In the genomic region with DNA sequence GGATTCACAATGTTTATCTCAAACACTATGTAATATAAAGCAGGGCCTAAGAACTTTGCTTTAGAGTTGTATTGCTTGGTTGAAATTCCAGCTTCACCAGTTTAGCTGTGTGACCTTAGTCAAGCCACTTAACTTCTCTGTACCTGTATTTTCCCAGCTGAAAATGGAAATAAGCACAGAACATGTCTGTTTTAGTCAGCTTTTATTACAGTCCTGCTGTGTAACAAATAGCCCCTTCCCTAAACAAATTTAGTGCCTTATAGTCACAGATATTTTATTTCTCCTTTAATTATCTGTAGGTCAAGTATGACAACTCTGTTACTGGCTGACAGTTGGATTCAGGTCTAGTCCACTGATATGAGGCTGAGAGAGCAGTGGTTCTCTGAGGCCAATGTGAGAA, we compare ENCODE assay signal across 31 cellular contexts.
"Had no signal": no experiment of that assay in that cellular context is flagged by ENCODE, and none has a peak within 500 bp of the region (broad histone marks: within the 10 kb centered on the region; RNA-seq: fewer than 3 reads in every experiment).

No MANE protein-coding gene starts in this region.

- H3K4me3 Mint-ChIP-seq: natural killer cell; nephron; neural progenitor cell; stimulated activated memory B cell treated with anti-CD40 and anti-IgM and Interleukin-4, amounts not matched to agents 10 μg/mL and 1 μg/mL and 100 μg/mL, for 72 hours; stimulated activated naive CD8-positive, alpha-beta T cell treated with anti-CD3 and anti-CD28 coated beads, Interleukin-15, amount 100 ng/mL, for 72 hours; type B pancreatic cell had no signal

- H3K36me3 Mint-ChIP-seq: natural killer cell; neural progenitor cell; stimulated activated memory B cell treated with anti-CD40 and anti-IgM and Interleukin-4, amounts not matched to agents 10 μg/mL and 1 μg/mL and 100 μg/mL, for 72 hours; type B pancreatic cell had no signal

- H3K4me2 ChIP-seq: neural progenitor cell, smooth muscle cell had no signal

- DNase-seq: natural killer cell; occipital lobe; ovary; posterior cingulate gyrus; psoas muscle; right cardiac atrium; spleen; stimulated activated CD4-positive, alpha-beta T cell treated with anti-CD3 and anti-CD28 coated beads, Interleukin-12 subunit alpha, Interleukin-12 subunit beta, amount 100 ng/mL, for 4 hours; stimulated activated CD4-positive, alpha-beta T cell treated with anti-CD3 and anti-CD28 coated beads, Interleukin-1b, Interleukin-23, amount 100 ng/mL, for 48 hours; stimulated activated CD4-positive, alpha-beta T cell treated with anti-CD3 and anti-CD28 coated beads, Interleukin-4, amount 100 ng/mL, for 1 hour; stimulated activated CD4-positive, alpha-beta T cell treated with anti-CD3 and anti-CD28 coated beads, Interleukin-4, amount 100 ng/mL, for 4 hours; stimulated activated CD8-positive, alpha-beta memory T cell treated with anti-CD3 and anti-CD28 coated beads, Interleukin-4, amount 100 ng/mL, for 48 hours; stimulated activated naive CD4-positive, alpha-beta T cell; stimulated activated naive CD8-positive, alpha-beta T cell treated with anti-CD3 and anti-CD28 coated beads, Interleukin-15, amount 100 ng/mL, for 72 hours; stimulated activated naive CD8-positive, alpha-beta T cell treated with anti-CD3 and anti-CD28 coated beads, Interleukin-15, Interleukin-2, amounts not matched to agents 100 U/mL and 50 U/mL, for 24 hours; substantia nigra; testis; tibial artery; transverse colon; upper lobe of right lung; uterus had no signal

- H3K27ac Mint-ChIP-seq: natural killer cell; nephron; neural progenitor cell; progenitor cell of endocrine pancreas; stimulated activated memory B cell treated with anti-CD40 and anti-IgM and Interleukin-4, amounts not matched to agents 10 μg/mL and 1 μg/mL and 100 μg/mL, for 72 hours; stimulated activated naive CD8-positive, alpha-beta T cell treated with anti-CD3 and anti-CD28 coated beads, Interleukin-15, amount 100 ng/mL, for 72 hours; type B pancreatic cell had no signal

- H3K4me3 ChIP-seq: neural progenitor cell, ovary, psoas muscle, skin epidermis, smooth muscle cell, spleen, suprapubic skin, testis, tibial artery, transverse colon, upper lobe of right lung, uterus had no signal

- H3K27ac ChIP-seq: neural progenitor cell, ovary, parathyroid adenoma, psoas muscle, skin epidermis, spleen, suprapubic skin, testis, tibial artery, transverse colon, upper lobe of right lung, uterus had no signal

- ATAC-seq: natural killer cell; psoas muscle; right cardiac atrium; sciatic nerve; stimulated activated memory B cell treated with anti-CD40 and anti-IgM and Interleukin-4, amounts not matched to agents 10 μg/mL and 1 μg/mL and 100 μg/mL, for 72 hours; stimulated activated naive CD8-positive, alpha-beta T cell treated with anti-CD3 and anti-CD28 coated beads, Interleukin-15, amount 100 ng/mL, for 72 hours; stimulated activated naive CD8-positive, alpha-beta T cell treated with anti-CD3 and anti-CD28 coated beads, Interleukin-15, Interleukin-2, amounts not matched to agents 100 U/mL and 50 U/mL, for 24 hours; upper lobe of right lung had no signal

- H3K9me3 ChIP-seq: ovary, psoas muscle, suprapubic skin, testis, tibial artery, transverse colon, upper lobe of right lung, uterus had no signal

- H3K4me1 Mint-ChIP-seq: natural killer cell; nephron; neural progenitor cell; stimulated activated memory B cell treated with anti-CD40 and anti-IgM and Interleukin-4, amounts not matched to agents 10 μg/mL and 1 μg/mL and 100 μg/mL, for 72 hours; stimulated activated naive CD8-positive, alpha-beta T cell treated with anti-CD3 and anti-CD28 coated beads, Interleukin-15, amount 100 ng/mL, for 72 hours had no signal

- H3K4me1 ChIP-seq: neural progenitor cell, parathyroid adenoma, psoas muscle, spleen, testis, upper lobe of right lung, uterus had no signal

- H3K36me3 ChIP-seq: neural progenitor cell, ovary, spleen, suprapubic skin, tibial artery, transverse colon, upper lobe of right lung, uterus had no signal
